Comparison of ENCODE assay signal across 25 cellular contexts in genomic region chr6:168165891-168166290, GRCh38.
"Had no signal": no experiment of that assay in that cellular context is flagged by ENCODE, and none has a peak within 500 bp of the region (broad histone marks: within the 10 kb centered on the region; RNA-seq: fewer than 3 reads in every experiment).

No MANE protein-coding gene starts in this region.

- H3K4me1 ChIP-seq: esophagus squamous epithelium, pancreas, right lobe of liver, upper lobe of right lung had no signal

- H3K27ac ChIP-seq: esophagus squamous epithelium, pancreas, right lobe of liver, suprapubic skin, transverse colon, upper lobe of right lung, vagina had no signal

- H3K27me3 ChIP-seq: pancreas, right lobe of liver, suprapubic skin, transverse colon, upper lobe of right lung, vagina had no signal

- H3K36me3 ChIP-seq: esophagus squamous epithelium, pancreas, right lobe of liver, suprapubic skin, transverse colon, upper lobe of right lung, vagina had no signal

- ATAC-seq: left lobe of liver; natural killer cell; pancreas; right lobe of liver; stimulated activated naive CD8-positive, alpha-beta T cell treated with anti-CD3 and anti-CD28 coated beads, Interleukin-15, amount 100 ng/mL, for 72 hours; upper lobe of right lung had no signal

- H3K9me3 ChIP-seq: esophagus squamous epithelium, pancreas, right lobe of liver, suprapubic skin, transverse colon, upper lobe of right lung, vagina had no signal

- H3K4me3 ChIP-seq: esophagus squamous epithelium, pancreas, right lobe of liver, suprapubic skin, transverse colon, upper lobe of right lung, vagina had no signal

- DNase-seq: cerebellar nuclear complex; effector memory CD4-positive, alpha-beta T cell; erythroblast; esophagus squamous epithelium; foreskin melanocyte; hypothalamus; immature natural killer cell; mammary epithelial cell; mesendoderm; natural killer cell; occipital lobe; pancreas; retina; right lobe of liver; small intestine; stimulated activated CD4-positive, alpha-beta T cell treated with anti-CD3 and anti-CD28 coated beads, Interleukin-15, amount 100 ng/mL, for 24 hours; stimulated activated CD4-positive, alpha-beta T cell treated with anti-CD3 and anti-CD28 coated beads, Interleukin-2, amount 100 ng/mL, for 48 hours; stimulated activated CD8-positive, alpha-beta memory T cell treated with anti-CD3 and anti-CD28 coated beads, Interleukin-4, amount 100 ng/mL, for 48 hours; stimulated activated naive CD4-positive, alpha-beta T cell; stimulated activated naive CD8-positive, alpha-beta T cell treated with anti-CD3 and anti-CD28 coated beads, Interleukin-15, amount 100 ng/mL, for 72 hours; transverse colon; upper lobe of right lung had no signal
